ENCODE assay signal across 12 cellular contexts in the genomic region with DNA sequence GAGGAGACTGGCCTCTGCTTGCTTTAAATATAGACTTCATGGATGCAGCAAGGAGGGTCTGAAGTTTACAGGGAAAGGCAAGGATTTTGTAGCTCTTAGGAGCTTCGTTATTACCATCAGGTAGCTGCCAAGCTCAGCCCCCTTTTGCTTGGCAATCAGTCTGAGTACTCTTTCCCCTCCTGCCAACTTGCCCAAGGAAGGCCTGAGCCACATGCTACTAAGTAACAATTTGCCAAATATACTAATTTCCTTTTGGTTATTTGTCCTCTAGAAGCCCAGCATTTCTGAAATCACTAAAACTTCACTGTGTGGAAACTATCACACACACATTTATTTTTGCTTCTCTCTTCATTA.
DNase-seq lines count a peak whose midpoint lies in the region; ATAC-seq and TF ChIP-seq lines count a peak whose summit lies in the region.
"Had no signal": no experiment of that assay in that cellular context is flagged by ENCODE, and none has a peak within 500 bp of the region (broad histone marks: within the 10 kb centered on the region; RNA-seq: fewer than 3 reads in every experiment).

No MANE protein-coding gene starts in this region.

- intact Hi-C loops in right cardiac atrium (cut with DNase I) (no loop called here), Right ventricle myocardium superior (cut with DNase I) (no loop called here), psoas muscle (cut with DNase I) (no loop called here)

- H3K9me3 Mint-ChIP-seq in endothelial cell (ENCODE audit: unreplicated experiment) = no peaks in the 10 kb centered on the region

- H3K4me3 ChIP-seq in right cardiac atrium (ENCODE audit: low read length) (no peak overlapping the region), neuronal stem cell (ENCODE audit: low read length in 2 of 2) (no peak overlapping the region), psoas muscle (no peak overlapping the region)
- H3K4me3 ChIP-seq: spleen had no signal

- H3K36me3 ChIP-seq in neuronal stem cell (replicated peaks in 1 of 2; ENCODE audit: control insufficient read depth in 2 of 2, insufficient read depth in 2 of 2, low read length in 2 of 2) (no peaks in the 10 kb centered on the region), psoas muscle (ENCODE audit: insufficient read depth in 1 of 2, low read depth in 1 of 2) (no peaks in the 10 kb centered on the region)
- H3K36me3 ChIP-seq: spleen had no signal

- H3K18ac ChIP-seq in neuronal stem cell (ENCODE audit: low read length) = no peak overlapping the region

- H3K4me1 Mint-ChIP-seq in endothelial cell (ENCODE audit: unreplicated experiment) = peaks cover 12% of the 10 kb centered on the region

- H2BK12ac ChIP-seq in neuronal stem cell (ENCODE audit: low read length) = no peak overlapping the region

- no peak overlapping the region for H2BK5ac ChIP-seq in neuronal stem cell (ENCODE audit: low read length)

- H3K27me3 Mint-ChIP-seq in endothelial cell (ENCODE audit: unreplicated experiment) = peaks cover 2% of the 10 kb centered on the region

- H3K4ac ChIP-seq in neuronal stem cell (ENCODE audit: low read length) = no peak overlapping the region

- no peak overlapping the region for H3K27ac Mint-ChIP-seq in endothelial cell (ENCODE audit: unreplicated experiment)
- H3K27ac Mint-ChIP-seq: activated naive CD4-positive, alpha-beta T cell treated with anti-CD3 and anti-CD28 coated beads, Interleukin-2, amount 50 U/mL, for 72 hours had no signal

- H2BK120ac ChIP-seq in neuronal stem cell (ENCODE audit: low read depth, low read length) = no peak overlapping the region

- no peak overlapping the region for H4K91ac ChIP-seq in neuronal stem cell (ENCODE audit: low read depth, low read length, poor library complexity)

- H2BK15ac ChIP-seq in neuronal stem cell (ENCODE audit: low read length) = no peak overlapping the region

- H3K4me1 ChIP-seq in right cardiac atrium (ENCODE audit: control insufficient read depth, insufficient read depth, low read length) = no peaks in the 10 kb centered on the region
- peaks cover 5 to 6% of the 10 kb centered on the region in 2 donors for H3K4me1 ChIP-seq in neuronal stem cell (ENCODE audit: control insufficient read depth in 2 of 2, insufficient read depth in 1 of 2, low read depth in 1 of 2, low read length in 2 of 2)
- no peaks in the 10 kb centered on the region for H3K4me1 ChIP-seq in psoas muscle

- H3K4me3 Mint-ChIP-seq in endothelial cell (ENCODE audit: unreplicated experiment) = no peak overlapping the region

- no peak overlapping the region for H3K4me2 ChIP-seq in neuronal stem cell (ENCODE audit: insufficient read depth, low read length, poor library complexity, severe bottlenecking)

- H3K27ac ChIP-seq in right cardiac atrium (ENCODE audit: low read length) (no peak overlapping the region), neuronal stem cell (replicated peaks; ENCODE audit: low read length) (no peak overlapping the region), psoas muscle (no peak overlapping the region)

- H2AFZ ChIP-seq in neuronal stem cell (ENCODE audit: low read length) = peak overlapping the region; percentile 70

- H3K9ac ChIP-seq in neuronal stem cell (ENCODE audit: low read depth, low read length, poor library complexity) = no peak overlapping the region

- H2AK5ac ChIP-seq in neuronal stem cell (ENCODE audit: low read depth, low read length) = no peak overlapping the region

- no peak overlapping the region for H3K23ac ChIP-seq in neuronal stem cell (ENCODE audit: low read depth, low read length, poor library complexity)

- H4K8ac ChIP-seq in neuronal stem cell (ENCODE audit: low read depth, low read length) = no peak overlapping the region

- H3K14ac ChIP-seq in neuronal stem cell (ENCODE audit: low read length) = no peak overlapping the region

- H3K36me3 Mint-ChIP-seq in endothelial cell (ENCODE audit: low read depth, unreplicated experiment) = no peaks in the 10 kb centered on the region

- DNase-seq in right cardiac atrium (no peak), Right ventricle myocardium superior (no peak), cerebellar cortex (ENCODE audit: low spot score) (peak; percentile 5), neuronal stem cell (ENCODE audit: low spot score) (no peak), psoas muscle (no peak), endothelial cell (ENCODE audit: low spot score) (no peak), NOMO-1 treated with DMSO at 0.1 percent for 48 hours (lab: John Stamatoyannopoulos, UW; ENCODE audit: unreplicated experiment) (no peak)
- DNase-seq: activated CD4-positive, alpha-beta T cell treated with anti-CD3 and anti-CD28 coated beads for 4 hours; NCI-H82; spleen had no signal

- H3K27me3 ChIP-seq in right cardiac atrium (ENCODE audit: control insufficient read depth, insufficient read depth) (no peaks in the 10 kb centered on the region), neuronal stem cell (ENCODE audit: control insufficient read depth in 3 of 3, insufficient read depth in 3 of 3, low read depth in 1 of 3, low read length in 3 of 3) (no peaks in the 10 kb centered on the region), psoas muscle (ENCODE audit: insufficient read depth in 3 of 3, low read length in 2 of 3) (no peaks in the 10 kb centered on the region)
- H3K27me3 ChIP-seq: spleen had no signal

- TF ChIP-seq CTCF in psoas muscle (IDR thresholded peaks at IDR 0.05) (no peak), endothelial cell (IDR thresholded peaks at IDR 0.05; ENCODE audit: unreplicated experiment) (no peak)

- peak; percentile 10 to 26 for ATAC-seq in right cardiac atrium
- ATAC-seq in Right ventricle myocardium superior (ENCODE audit: poor library complexity) = no peak
- no peak for ATAC-seq in psoas muscle
- ATAC-seq in GM19328 (IDR thresholded peaks at IDR 0.05; ENCODE audit: unreplicated experiment) = no peak
- ATAC-seq: activated naive CD4-positive, alpha-beta T cell treated with anti-CD3 and anti-CD28 coated beads, Interleukin-2, amount 50 U/mL, for 72 hours had no signal

- H3K9me3 ChIP-seq in right cardiac atrium (ENCODE audit: control insufficient read depth, low read length) (no peaks in the 10 kb centered on the region), neuronal stem cell (replicated peaks in 1 of 2; ENCODE audit: control insufficient read depth in 2 of 2, insufficient read depth in 1 of 2, low read depth in 1 of 2, low read length in 2 of 2) (no peaks in the 10 kb centered on the region), psoas muscle (no peaks in the 10 kb centered on the region)

- WGBS in right cardiac atrium = 31% methylated on average over 1 of the region's 1 CpG
- WGBS in neuronal stem cell (ENCODE audit: extremely low coverage in 2 of 2, insufficient read length in 2 of 2, insufficient replicate concordance in 1 of 2), 2 donors = no CpG with 5 or more reads among the region's 1 CpG
- 2 to 28% (median 16%) methylated on average over 1 of the region's 1 CpG for WGBS in psoas muscle, 3 donors

- no peaks in the 10 kb centered on the region for H3K79me1 ChIP-seq in neuronal stem cell (ENCODE audit: low read depth, low read length)

Comparison
In these comparisons a context has a peak if more than half of its experiments do, and no peak if none do; other contexts are left out.
1. ATAC-seq: peak in right cardiac atrium (2 of 2); none in Right ventricle myocardium superior (single experiment), psoas muscle (0 of 4) and GM19328 (single experiment).